In genomic region chr9:109771084-109771483, GRCh38 we compare ENCODE assay signal across 14 cellular contexts. TPM values are rescaled to one million over a fixed set of nuclear protein-coding genes. Genes with fewer than 3 reads are reported as not detected.
A peak's percentile ranks its signal among the peaks of the same experiment; 100 is the strongest.
DNase-seq lines count a peak whose midpoint lies in the region; ATAC-seq and TF ChIP-seq lines count a peak whose summit lies in the region.
"Had no signal": no experiment of that assay in that cellular context is flagged by ENCODE, and none has a peak within 500 bp of the region (broad histone marks: within the 10 kb centered on the region; RNA-seq: fewer than 3 reads in every experiment).

No MANE protein-coding gene starts in this region.

- peak overlapping the region; percentile 33 for H3K4me2 ChIP-seq in osteoblast (ENCODE audit: insufficient read depth, low read length)

- H3K79me2 ChIP-seq in osteoblast (ENCODE audit: insufficient read depth, low read length): no peaks in the 10 kb centered on the region

- peaks cover 23% of the 10 kb centered on the region for H3K4me1 ChIP-seq in RWPE2 (ENCODE audit: insufficient read depth, poor library complexity, severe bottlenecking)
- H3K4me1 ChIP-seq in osteoblast (ENCODE audit: insufficient read depth, low read length): peaks cover 40% of the 10 kb centered on the region

- TF ChIP-seq CTCF in RWPE2 (IDR thresholded peaks at IDR 0.05; ENCODE audit: poor library complexity, severe bottlenecking) (no peak), fibroblast of pulmonary artery (IDR thresholded peaks at IDR 0.05; ENCODE audit: low read length, missing control alignments) (no peak), osteoblast (IDR thresholded peaks at IDR 0.05; ENCODE audit: extremely low read depth, low read depth, low read length) (no peak)

- ATAC-seq in RWPE2 (ENCODE audit: low read depth) (peak; percentile 85), HG02885 (IDR thresholded peaks at IDR 0.05; ENCODE audit: poor library complexity, unreplicated experiment) (no peak), esophagus mucosa (no peak), left lobe of liver (no peak), GM19467 (IDR thresholded peaks at IDR 0.05; ENCODE audit: unreplicated experiment) (no peak)
- ATAC-seq: activated T-cell treated with anti-CD3 and anti-CD28 coated beads, Interleukin-2, amount 50 U/mL, for 72 hours; left colon had no signal

- H3K4me3 ChIP-seq in RWPE2 (ENCODE audit: severe bottlenecking) (no peak overlapping the region), fibroblast of pulmonary artery (replicated peaks; ENCODE audit: low read depth, low read length) (no peak overlapping the region), osteoblast (ENCODE audit: insufficient read depth, low read length) (no peak overlapping the region)
- H3K4me3 ChIP-seq: esophagus squamous epithelium had no signal

- H3K27me3 ChIP-seq in RWPE2 (ENCODE audit: insufficient read depth, poor library complexity, severe bottlenecking) (no peaks in the 10 kb centered on the region), osteoblast (ENCODE audit: insufficient read depth, low read length) (no peaks in the 10 kb centered on the region)

- H3K36me3 ChIP-seq in RWPE2 (ENCODE audit: low read depth) (no peaks in the 10 kb centered on the region), osteoblast (ENCODE audit: insufficient read depth, low read length) (no peaks in the 10 kb centered on the region)
- H3K36me3 ChIP-seq: esophagus squamous epithelium had no signal

- H4K20me1 ChIP-seq in osteoblast (ENCODE audit: insufficient read depth, low read length): no peaks in the 10 kb centered on the region

- DNase-seq in GM04503 (ENCODE audit: low read depth) (peak; percentile 66), RWPE2 (ENCODE audit: low spot score) (no peak), fibroblast of pulmonary artery (ENCODE audit: low read depth) (peak; percentile 65), osteoblast (ENCODE audit: insufficient read length, low spot score, missing footprints) (no peak), left lobe of liver (ENCODE audit: low spot score) (no peak)
- DNase-seq: activated CD4-positive, CD25-positive, alpha-beta regulatory T cell; activated T-cell treated with anti-CD3 and anti-CD28 coated beads, Interleukin-2, amount 50 U/mL, for 72 hours; esophagus squamous epithelium; left colon; NCI-H345; stimulated activated CD4-positive, alpha-beta T cell treated with anti-CD3 and anti-CD28 coated beads, Interleukin-4, amount 100 ng/mL, for 1 hour had no signal

- H2AFZ ChIP-seq in osteoblast (ENCODE audit: low read length): no peak overlapping the region

- H3K27ac ChIP-seq in RWPE2 (ENCODE audit: poor library complexity, severe bottlenecking) (peak overlapping the region; percentile 35), osteoblast (ENCODE audit: low read depth, low read length) (no peak overlapping the region)
- H3K27ac ChIP-seq: esophagus squamous epithelium had no signal

- H3K9me3 ChIP-seq in RWPE2 (ENCODE audit: severe bottlenecking) (no peaks in the 10 kb centered on the region), osteoblast (ENCODE audit: low read depth, low read length) (no peaks in the 10 kb centered on the region)
- H3K9me3 ChIP-seq: esophagus squamous epithelium had no signal

RNA-seq across cellular contexts. Expression of gene PALM2AKAP2, which starts 8.9 kb away (rescaled TPM):
- total RNA-seq in osteoblast (19.4 and 25.3 TPM in 2 replicates), esophagus mucosa (0.88 TPM), left lobe of liver (32.1 TPM)

Comparison
In these comparisons a context has a peak if more than half of its experiments do, and no peak if none do; other contexts are left out.
1. DNase-seq: peak in GM04503 (single experiment) and fibroblast of pulmonary artery (single experiment); none in RWPE2 (single experiment), osteoblast (single experiment) and left lobe of liver (single experiment).
2. RNA of gene PALM2AKAP2, which starts 8.9 kb away (total RNA-seq): 32.1 TPM in left lobe of liver (single experiment) and 19.4 to 25.3 TPM in osteoblast; 0.88 TPM in esophagus mucosa (single experiment); every median in the first group is over 10 times any median in the second.